Comparison of ENCODE assay signal across 26 cellular contexts in the genomic region with DNA sequence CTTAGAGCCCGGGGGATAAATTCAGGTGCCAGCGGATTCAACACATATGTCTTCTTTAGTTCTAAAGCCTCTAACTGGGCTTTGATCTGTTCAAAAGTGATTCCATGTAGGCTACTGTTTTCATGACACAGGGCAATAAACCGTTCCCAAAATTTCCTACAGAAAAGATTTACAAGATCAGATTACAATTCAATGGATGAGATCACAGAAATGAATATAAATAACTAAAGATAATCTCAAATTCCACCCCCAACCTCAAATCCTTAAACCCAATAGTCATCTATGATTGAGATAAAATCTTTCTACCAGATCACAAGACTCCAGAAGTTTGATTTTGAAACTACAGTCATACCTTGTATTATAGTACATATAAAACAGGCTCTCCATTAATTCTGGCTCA.
"Had no signal": no experiment of that assay in that cellular context is flagged by ENCODE, and none has a peak within 500 bp of the region (broad histone marks: within the 10 kb centered on the region; RNA-seq: fewer than 3 reads in every experiment).

No MANE protein-coding gene starts in this region.

- FAIRE-seq: RCC 7860 had no signal

- H3K27ac Mint-ChIP-seq: activated CD8-positive, alpha-beta T cell treated with anti-CD3 and anti-CD28 coated beads, Interleukin-2, amount 10 ng/mL, durations not matched to agents 7 days and 5 days; activated naive CD4-positive, alpha-beta T cell treated with anti-CD3 and anti-CD28 coated beads, Interleukin-2, amount 50 U/mL, for 24 hours; activated T-helper 1 cell treated with anti-CD3 and anti-CD28 coated beads, Interleukin-12 subunit alpha, Interleukin-12 subunit beta, Interleukin-2, Interleukin-4 antibody, amounts not matched to agents 30 ng/mL and 10 ng/mL and 1 ng/mL, durations not matched to agents 14 hours and 24 hours and 36 hours; T-helper 17 cell; WTC11 had no signal

- H3K27me3 Mint-ChIP-seq: activated naive CD4-positive, alpha-beta T cell treated with anti-CD3 and anti-CD28 coated beads, Interleukin-2, amount 50 U/mL, for 24 hours; brain; T-helper 17 cell had no signal

- H3K27me3 ChIP-seq: ascending aorta, SJSA1 had no signal

- DNase-seq: activated CD4-positive, alpha-beta T cell treated with anti-CD3 and anti-CD28 coated beads for 48 hours; activated CD4-positive, alpha-beta T cell treated with anti-CD3 and anti-CD28 coated beads, Interleukin-2, amount 50 U/mL, for 4 hours; activated CD4-positive, CD25-positive, alpha-beta regulatory T cell treated with anti-CD3 and anti-CD28 coated beads, Interleukin-2, amount 50 U/mL, for 72 hours; activated CD8-positive, alpha-beta memory T cell treated with anti-CD3 and anti-CD28 coated beads, Interleukin-2, amount 50 U/mL, for 48 hours; activated CD8-positive, alpha-beta T cell treated with anti-CD3 and anti-CD28 coated beads, Interleukin-2, amount 10 ng/mL, durations not matched to agents 7 days and 5 days; activated effector memory CD4-positive, alpha-beta T cell treated with Interleukin-2 at 50 U/mL for 16 hours; activated naive CD4-positive, alpha-beta T cell; activated T-cell treated with anti-CD3 and anti-CD28 coated beads, Interleukin-2, amount 50 U/mL, for 1 hour; Karpas-422; MM.1S; NCI-H1105; NCI-H1436; NCI-H187; NCI-H2081; NCI-H446; NCI-H524; SHP77; T-helper 17 cell; T-helper 9 cell had no signal

- ATAC-seq: activated CD8-positive, alpha-beta T cell treated with anti-CD3 and anti-CD28 coated beads, Interleukin-2, amount 10 ng/mL, durations not matched to agents 7 days and 5 days; T-helper 17 cell; WTC11 had no signal

- H3K9me3 ChIP-seq: ascending aorta, SJSA1 had no signal

- H3K4me3 Mint-ChIP-seq: activated CD8-positive, alpha-beta T cell treated with anti-CD3 and anti-CD28 coated beads, Interleukin-2, amount 10 ng/mL, durations not matched to agents 7 days and 5 days; activated naive CD4-positive, alpha-beta T cell treated with anti-CD3 and anti-CD28 coated beads, Interleukin-2, amount 50 U/mL, for 24 hours; activated T-helper 1 cell treated with anti-CD3 and anti-CD28 coated beads, Interleukin-12 subunit alpha, Interleukin-12 subunit beta, Interleukin-2, Interleukin-4 antibody, amounts not matched to agents 30 ng/mL and 10 ng/mL and 1 ng/mL, durations not matched to agents 14 hours and 24 hours and 36 hours; brain; T-helper 17 cell; WTC11 had no signal

- H3K4me1 ChIP-seq: ascending aorta, SJSA1 had no signal

- H3K4me1 Mint-ChIP-seq: WTC11 had no signal

- H3K9me3 Mint-ChIP-seq: activated naive CD4-positive, alpha-beta T cell treated with anti-CD3 and anti-CD28 coated beads, Interleukin-2, amount 50 U/mL, for 24 hours; activated T-helper 1 cell treated with anti-CD3 and anti-CD28 coated beads, Interleukin-12 subunit alpha, Interleukin-12 subunit beta, Interleukin-2, Interleukin-4 antibody, amounts not matched to agents 30 ng/mL and 10 ng/mL and 1 ng/mL, durations not matched to agents 14 hours and 24 hours and 36 hours; brain; WTC11 had no signal

- H3K27ac ChIP-seq: ascending aorta, SJSA1 had no signal

- H3K4me3 ChIP-seq: ascending aorta, SJSA1 had no signal
